Comparison of ENCODE assay signal across 17 cellular contexts in the genomic region with DNA sequence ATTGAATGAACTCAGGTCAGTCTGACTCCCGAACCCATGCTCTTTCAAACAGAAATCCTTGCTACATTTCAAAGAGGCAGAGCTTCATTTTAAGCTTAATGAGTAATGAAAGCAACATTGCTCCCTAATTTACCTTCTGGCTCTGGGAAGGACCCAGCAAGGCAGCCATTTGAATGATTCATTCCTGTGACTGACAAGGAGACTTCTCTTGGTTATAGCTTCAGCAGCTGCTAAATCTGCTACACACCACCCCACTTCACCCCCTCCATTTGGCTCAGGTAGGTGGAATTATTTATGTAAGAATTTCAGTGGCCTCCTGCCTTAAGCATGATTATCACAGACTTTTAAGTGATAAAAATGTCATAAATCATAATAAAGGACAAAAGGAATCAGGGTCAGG.
DNase-seq lines count a peak whose midpoint lies in the region; ATAC-seq and TF ChIP-seq lines count a peak whose summit lies in the region.
"Had no signal": no experiment of that assay in that cellular context is flagged by ENCODE, and none has a peak within 500 bp of the region (broad histone marks: within the 10 kb centered on the region; RNA-seq: fewer than 3 reads in every experiment).

No MANE protein-coding gene starts in this region.

- H4K20me1 ChIP-seq in SK-N-SH (ENCODE audit: insufficient read depth), result no peaks in the 10 kb centered on the region

- peaks cover 0 to 14% of the 10 kb centered on the region in 2 experiments; a peak in 2 of 4 replicates for H3K4me1 ChIP-seq in SK-N-SH (ENCODE audit: control insufficient read depth in 1 of 2, insufficient read depth in 2 of 2, low read depth in 1 of 2, low read length in 1 of 2)
- no peaks in the 10 kb centered on the region for H3K4me1 ChIP-seq in foreskin keratinocyte
- no peaks in the 10 kb centered on the region for H3K4me1 ChIP-seq in upper lobe of left lung

- WGBS in SK-N-SH (ENCODE audit: low lambda C conversion rate), result 83% methylated on average over 1 of the region's 1 CpG
- WGBS in upper lobe of left lung, 2 donors, result 92 to 100% methylated on average over 1 of the region's 1 CpG

- no peak for TF ChIP-seq POLR2A in upper lobe of left lung (IDR thresholded peaks at IDR 0.05)

- TF ChIP-seq CTCF in SK-N-SH (IDR thresholded peaks at IDR 0.05) (no peak), foreskin keratinocyte (conservative IDR thresholded peaks at IDR 0.05) (no peak), upper lobe of left lung (IDR thresholded peaks at IDR 0.05) (no peak)

- peak; percentile 56; the same call in 2 of the 3 replicates for ATAC-seq in SK-N-SH treated with all-trans-retinoic acid at 6 μM for 48 hours
- ATAC-seq in foreskin keratinocyte, result peak; percentile 27
- ATAC-seq in upper lobe of left lung (ENCODE audit: low FRiP score in 2 of 2), result no peak
- ATAC-seq: CD8-positive, alpha-beta T cell had no signal

- CTCF ChIA-PET in SK-N-SH (lab: Yijun Ruan, JAX), result interaction anchor here (1.1 to 5.2 kb wide), 4 partner anchors 12 to 121 kb away, joined by 3 to 28 read pairs (median 6); partner anchors contain the start of gene KCNC1
- CTCF ChIA-PET in activated CD4-positive, alpha-beta T cell treated with anti-CD3 and anti-CD28 coated beads, Interleukin-2, amount 10 ng/mL, durations not matched to agents 7 days and 5 days (lab: Charles Lee), result no interaction called here

- H3K27me3 ChIP-seq in SK-N-SH (ENCODE audit: insufficient read depth) (no peaks in the 10 kb centered on the region), foreskin keratinocyte (no peaks in the 10 kb centered on the region), upper lobe of left lung (no peaks in the 10 kb centered on the region)

- peaks cover 8% of the 10 kb centered on the region for H3K4me1 Mint-ChIP-seq in activated CD4-positive, alpha-beta T cell treated with anti-CD3 and anti-CD28 coated beads, Interleukin-2, amount 10 ng/mL, durations not matched to agents 7 days and 5 days

- no peak overlapping the region for H3K4me2 ChIP-seq in SK-N-SH

- H3F3A ChIP-seq in SK-N-SH (replicated peaks; ENCODE audit: insufficient read depth), result no peaks in the 10 kb centered on the region

- no peak overlapping the region for H3K4me3 Mint-ChIP-seq in activated CD4-positive, alpha-beta T cell treated with anti-CD3 and anti-CD28 coated beads, Interleukin-2, amount 10 ng/mL, durations not matched to agents 7 days and 5 days
- H3K4me3 Mint-ChIP-seq: CD14-positive monocyte; CD8-positive, alpha-beta T cell; H9 had no signal

- no peaks in the 10 kb centered on the region for H3K9me3 Mint-ChIP-seq in activated CD4-positive, alpha-beta T cell treated with anti-CD3 and anti-CD28 coated beads, Interleukin-2, amount 10 ng/mL, durations not matched to agents 7 days and 5 days
- H3K9me3 Mint-ChIP-seq: CD14-positive monocyte; CD8-positive, alpha-beta T cell; H9 had no signal

- no peaks in the 10 kb centered on the region for H3K9me2 ChIP-seq in SK-N-SH

- H3K9ac ChIP-seq in SK-N-SH, result no peak overlapping the region

- H3K27ac ChIP-seq in SK-N-SH (ENCODE audit: low read depth in 2 of 2, low read length in 1 of 2) (no peak overlapping the region), foreskin keratinocyte (no peak overlapping the region), upper lobe of left lung (no peak overlapping the region)
- H3K27ac ChIP-seq: 22Rv1 had no signal

- TF ChIP-seq RAD21 in SK-N-SH (IDR thresholded peaks at IDR 0.05; ENCODE audit: low read length), result no peak

- H3K27ac Mint-ChIP-seq in activated CD4-positive, alpha-beta T cell treated with anti-CD3 and anti-CD28 coated beads, Interleukin-2, amount 10 ng/mL, durations not matched to agents 7 days and 5 days, result no peak overlapping the region
- H3K27ac Mint-ChIP-seq: CD14-positive monocyte; CD8-positive, alpha-beta T cell; H9 had no signal

- no peak for TF ChIP-seq EP300 in SK-N-SH (IDR thresholded peaks at IDR 0.05; ENCODE audit: borderline replicate concordance in 1 of 2, low read depth in 1 of 2, low read length in 1 of 2)
- no peak for TF ChIP-seq EP300 in upper lobe of left lung (IDR thresholded peaks at IDR 0.05)

- H3K79me2 ChIP-seq in SK-N-SH (ENCODE audit: insufficient read depth), result no peaks in the 10 kb centered on the region

- peaks cover 3% of the 10 kb centered on the region for H3K36me3 Mint-ChIP-seq in activated CD4-positive, alpha-beta T cell treated with anti-CD3 and anti-CD28 coated beads, Interleukin-2, amount 10 ng/mL, durations not matched to agents 7 days and 5 days (ENCODE audit: low read depth)

- no peaks in the 10 kb centered on the region for H3K27me3 Mint-ChIP-seq in activated CD4-positive, alpha-beta T cell treated with anti-CD3 and anti-CD28 coated beads, Interleukin-2, amount 10 ng/mL, durations not matched to agents 7 days and 5 days

- no peaks in the 10 kb centered on the region for H3K36me3 ChIP-seq in SK-N-SH (replicated peaks in 1 of 2; ENCODE audit: control insufficient read depth in 1 of 2, insufficient read depth in 2 of 2, low read length in 1 of 2)
- H3K36me3 ChIP-seq in upper lobe of left lung, result no peaks in the 10 kb centered on the region

- no peaks in the 10 kb centered on the region for H3K9me3 ChIP-seq in SK-N-SH
- H3K9me3 ChIP-seq in upper lobe of left lung, result no peaks in the 10 kb centered on the region

- H3K4me3 ChIP-seq in SK-N-SH (ENCODE audit: low read depth in 2 of 2, low read length in 1 of 2) (no peak overlapping the region), upper lobe of left lung (no peak overlapping the region)

- H2AFZ ChIP-seq in SK-N-SH (ENCODE audit: low read depth), result no peak overlapping the region

- POLR2A ChIA-PET in SK-N-SH (lab: Yijun Ruan, JAX), result no interaction called here
- POLR2A ChIA-PET in activated CD4-positive, alpha-beta T cell treated with anti-CD3 and anti-CD28 coated beads, Interleukin-2, amount 10 ng/mL, durations not matched to agents 7 days and 5 days (lab: Charles Lee), result no interaction called here

- DNase-seq in SK-N-SH (no peak), foreskin keratinocyte (peak in 1 of 2 donors; percentile 22), putamen (ENCODE audit: low spot score) (peak; percentile 71), upper lobe of left lung (no peak), NOMO-1 (lab: John Stamatoyannopoulos, UW; ENCODE audit: unreplicated experiment in 2 of 2) (no peak)
- DNase-seq in activated CD4-positive, CD25-positive, alpha-beta regulatory T cell treated with anti-CD3 and anti-CD28 coated beads, Interleukin-2, amount 50 U/mL, for 72 hours, result no peak
- no peak for DNase-seq in activated CD4-positive, alpha-beta T cell treated with anti-CD3 and anti-CD28 coated beads, Interleukin-2, amount 10 ng/mL, durations not matched to agents 7 days and 5 days
- DNase-seq: CD8-positive, alpha-beta T cell; COR-L47; DMS153; DMS79 treated with DMSO at 0.1 percent for 48 hours; EL; GOT3; H9 had no signal

TF ChIP-seq in SK-N-SH treated with all-trans-retinoic acid at 6 μM for 48 hours, 23 proteins besides CTCF, POLR2A, EP300 and RAD21:
- no peak for TF ChIP-seq ESRRG (CRISPR knock-in tag; IDR thresholded peaks at IDR 0.05)
- TF ChIP-seq, protein P1, sequence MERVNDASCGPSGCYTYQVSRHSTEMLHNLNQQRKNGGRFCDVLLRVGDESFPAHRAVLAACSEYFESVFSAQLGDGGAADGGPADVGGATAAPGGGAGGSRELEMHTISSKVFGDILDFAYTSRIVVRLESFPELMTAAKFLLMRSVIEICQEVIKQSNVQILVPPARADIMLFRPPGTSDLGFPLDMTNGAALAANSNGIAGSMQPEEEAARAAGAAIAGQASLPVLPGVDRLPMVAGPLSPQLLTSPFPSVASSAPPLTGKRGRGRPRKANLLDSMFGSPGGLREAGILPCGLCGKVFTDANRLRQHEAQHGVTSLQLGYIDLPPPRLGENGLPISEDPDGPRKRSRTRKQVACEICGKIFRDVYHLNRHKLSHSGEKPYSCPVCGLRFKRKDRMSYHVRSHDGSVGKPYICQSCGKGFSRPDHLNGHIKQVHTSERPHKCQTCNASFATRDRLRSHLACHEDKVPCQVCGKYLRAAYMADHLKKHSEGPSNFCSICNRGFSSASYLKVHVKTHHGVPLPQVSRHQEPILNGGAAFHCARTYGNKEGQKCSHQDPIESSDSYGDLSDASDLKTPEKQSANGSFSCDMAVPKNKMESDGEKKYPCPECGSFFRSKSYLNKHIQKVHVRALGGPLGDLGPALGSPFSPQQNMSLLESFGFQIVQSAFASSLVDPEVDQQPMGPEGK (CRISPR knock-in tag; IDR thresholded peaks at IDR 0.05; ENCODE audit: borderline replicate concordance), result no peak
- no peak for TF ChIP-seq TOX (CRISPR knock-in tag; IDR thresholded peaks at IDR 0.05; ENCODE audit: borderline replicate concordance)
- no peak for TF ChIP-seq ZFP30 (CRISPR knock-in tag; IDR thresholded peaks at IDR 0.05)
- TF ChIP-seq ZNF565 (CRISPR knock-in tag; conservative IDR thresholded peaks at IDR 0.05; ENCODE audit: low read depth), result no peak

TF ChIP-seq in SK-N-SH, 30 proteins besides CTCF, POLR2A, EP300 and RAD21 (continues in another document):
- TF ChIP-seq MXI1 (IDR thresholded peaks at IDR 0.05; ENCODE audit: low read depth, low read length), result no peak
- TF ChIP-seq, protein P2, sequence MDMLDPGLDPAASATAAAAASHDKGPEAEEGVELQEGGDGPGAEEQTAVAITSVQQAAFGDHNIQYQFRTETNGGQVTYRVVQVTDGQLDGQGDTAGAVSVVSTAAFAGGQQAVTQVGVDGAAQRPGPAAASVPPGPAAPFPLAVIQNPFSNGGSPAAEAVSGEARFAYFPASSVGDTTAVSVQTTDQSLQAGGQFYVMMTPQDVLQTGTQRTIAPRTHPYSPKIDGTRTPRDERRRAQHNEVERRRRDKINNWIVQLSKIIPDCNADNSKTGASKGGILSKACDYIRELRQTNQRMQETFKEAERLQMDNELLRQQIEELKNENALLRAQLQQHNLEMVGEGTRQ (IDR thresholded peaks at IDR 0.05; ENCODE audit: borderline replicate concordance, low read depth, low read length), result no peak
- TF ChIP-seq, protein P3, sequence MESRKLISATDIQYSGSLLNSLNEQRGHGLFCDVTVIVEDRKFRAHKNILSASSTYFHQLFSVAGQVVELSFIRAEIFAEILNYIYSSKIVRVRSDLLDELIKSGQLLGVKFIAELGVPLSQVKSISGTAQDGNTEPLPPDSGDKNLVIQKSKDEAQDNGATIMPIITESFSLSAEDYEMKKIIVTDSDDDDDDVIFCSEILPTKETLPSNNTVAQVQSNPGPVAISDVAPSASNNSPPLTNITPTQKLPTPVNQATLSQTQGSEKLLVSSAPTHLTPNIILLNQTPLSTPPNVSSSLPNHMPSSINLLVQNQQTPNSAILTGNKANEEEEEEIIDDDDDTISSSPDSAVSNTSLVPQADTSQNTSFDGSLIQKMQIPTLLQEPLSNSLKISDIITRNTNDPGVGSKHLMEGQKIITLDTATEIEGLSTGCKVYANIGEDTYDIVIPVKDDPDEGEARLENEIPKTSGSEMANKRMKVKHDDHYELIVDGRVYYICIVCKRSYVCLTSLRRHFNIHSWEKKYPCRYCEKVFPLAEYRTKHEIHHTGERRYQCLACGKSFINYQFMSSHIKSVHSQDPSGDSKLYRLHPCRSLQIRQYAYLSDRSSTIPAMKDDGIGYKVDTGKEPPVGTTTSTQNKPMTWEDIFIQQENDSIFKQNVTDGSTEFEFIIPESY (IDR thresholded peaks at IDR 0.05; ENCODE audit: borderline replicate concordance, low read depth), result no peak
- no peak for TF ChIP-seq GABPA (IDR thresholded peaks at IDR 0.05; ENCODE audit: low read depth)
- no peak for TF ChIP-seq RXRA (IDR thresholded peaks at IDR 0.05; ENCODE audit: borderline replicate concordance, low read depth)

Comparison
In these comparisons a context has a peak if more than half of its experiments do, and no peak if none do; other contexts are left out.
1. ATAC-seq: peak in SK-N-SH treated with all-trans-retinoic acid at 6 μM for 48 hours (single experiment) and foreskin keratinocyte (single experiment); none in upper lobe of left lung (0 of 2).